20 cellular contexts compared by ENCODE assay signal in genomic region chr11:61270354-61271070, GRCh38. TPM values are rescaled to one million over a fixed set of nuclear protein-coding genes. Genes with fewer than 3 reads are reported as not detected.
DNase-seq lines count a peak whose midpoint lies in the region; ATAC-seq, FAIRE-seq and TF ChIP-seq lines count a peak whose summit lies in the region.
"Had no signal": no experiment of that assay in that cellular context is flagged by ENCODE, and none has a peak within 500 bp of the region (broad histone marks: within the 10 kb centered on the region; RNA-seq: fewer than 3 reads in every experiment).

No MANE protein-coding gene starts in this region.

- H3K4me3 ChIP-seq in HepG2 (replicated peaks in 1 of 3; ENCODE audit: insufficient read depth in 1 of 3, low read depth in 2 of 3, low read length in 3 of 3) (no peak overlapping the region), right lobe of liver (no peak overlapping the region), IMR-90 (ENCODE audit: insufficient read depth, low read depth, low read length) (no peak overlapping the region), epithelial cell of proximal tubule (ENCODE audit: low read depth, low read length) (no peak overlapping the region)
- H3K4me3 ChIP-seq: mucosa of descending colon had no signal

- no peaks in the 10 kb centered on the region for H3K79me1 ChIP-seq in IMR-90 (ENCODE audit: low read depth in 1 of 2, low read length in 2 of 2)

- H4K20me1 ChIP-seq in HepG2 (ENCODE audit: insufficient read depth, low read length), result 0 out of 2 replicates have a peak, but pooled peaks cover 1% of the 10 kb centered on the region
- H4K20me1 ChIP-seq in IMR-90 (ENCODE audit: insufficient read depth, low read length), result no peaks in the 10 kb centered on the region

- no peak overlapping the region for H2AK9ac ChIP-seq in IMR-90 (replicated peaks; ENCODE audit: low read depth, low read length, poor library complexity)

- H4K8ac ChIP-seq in IMR-90 (ENCODE audit: low read depth in 2 of 2, low read length in 2 of 2), result 0 out of 4 replicates have a peak overlapping the region, but pooled peaks of 1 of the 2 experiments have one; percentile 8

- H3K9ac ChIP-seq in HepG2 (ENCODE audit: insufficient read depth, low read depth, low read length), result no peak overlapping the region
- H3K9ac ChIP-seq in IMR-90 (ENCODE audit: low read depth, low read length), result no peak overlapping the region

- POLR2A ChIA-PET in HepG2 (lab: Yijun Ruan, JAX), result interaction anchor here (0.7 kb wide), 1 partner anchor 31 kb away, joined by 3 read pairs; no protein-coding TSS in a partner anchor
- POLR2A ChIA-PET in IMR-90 (lab: Charles Lee; ENCODE audit: unreplicated experiment), result no interaction called here

- no peak overlapping the region for H3K27ac ChIP-seq in HepG2 (ENCODE audit: extremely low read length, insufficient read depth, low read length)
- no peak overlapping the region for H3K27ac ChIP-seq in right lobe of liver
- H3K27ac ChIP-seq in IMR-90 (ENCODE audit: insufficient read depth, low read length), result no peak overlapping the region

- H3K27me3 ChIP-seq in HepG2 (ENCODE audit: control insufficient read depth in 1 of 2, insufficient read depth in 2 of 2, low read length in 2 of 2) (no peaks in the 10 kb centered on the region), right lobe of liver (no peaks in the 10 kb centered on the region), IMR-90 (ENCODE audit: control insufficient read depth, insufficient read depth, low read length) (no peaks in the 10 kb centered on the region)

- CTCF ChIA-PET in HepG2 (lab: Yijun Ruan, JAX; ENCODE audit: low intra/inter-chr PET ratio, low total read pairs) (no interaction called here), IMR-90 (lab: Yijun Ruan, JAX) (interaction anchor here (0.9 kb wide), 1 partner anchor 115 kb away, joined by 3 read pairs; no protein-coding TSS in a partner anchor)

- H3K9me3 ChIP-seq in HepG2 (ENCODE audit: low read length), result no peaks in the 10 kb centered on the region
- H3K9me3 ChIP-seq in right lobe of liver, result no peaks in the 10 kb centered on the region
- H3K9me3 ChIP-seq in IMR-90 (ENCODE audit: control insufficient read depth, insufficient read depth, low read length), result no peaks in the 10 kb centered on the region
- H3K9me3 ChIP-seq: mucosa of descending colon had no signal

- no peak overlapping the region for H2AK5ac ChIP-seq in IMR-90 (ENCODE audit: low read depth, low read length)

- no peak overlapping the region for H4K5ac ChIP-seq in IMR-90 (ENCODE audit: low read depth, low read length)

- no peak; a peak in 1 of 4 replicates for TF ChIP-seq POLR2A in HepG2 (IDR thresholded peaks at IDR 0.05; ENCODE audit: insufficient read depth in 1 of 2, low read depth in 2 of 2, low read length in 2 of 2)
- TF ChIP-seq POLR2A in right lobe of liver (IDR thresholded peaks at IDR 0.05), result no peak
- TF ChIP-seq POLR2A in IMR-90 (IDR thresholded peaks at IDR 0.05; ENCODE audit: low read depth, low read length), result no peak

- H3K23ac ChIP-seq in IMR-90 (ENCODE audit: low read depth, low read length), result no peak overlapping the region

- TF ChIP-seq EP300 in HepG2 (IDR thresholded peaks at IDR 0.05; ENCODE audit: low read depth in 2 of 2, low read length in 2 of 2) (no peak), HepG2 (CRISPR knock-in tag; IDR thresholded peaks at IDR 0.05; ENCODE audit: borderline replicate concordance) (no peak)

- H3K18ac ChIP-seq in IMR-90 (ENCODE audit: low read depth, low read length), result 0 out of 2 replicates have a peak overlapping the region, but pooled peaks have one; percentile 34

- H3K4me1 ChIP-seq in HepG2 (ENCODE audit: insufficient read depth, low read length) (peaks cover 40% of the 10 kb centered on the region), right lobe of liver (peaks cover 0 to 18% (median 3%) of the 10 kb centered on the region in 4 donors), IMR-90 (ENCODE audit: control insufficient read depth, insufficient read depth, low read length) (peaks cover 2% of the 10 kb centered on the region)

- ATAC-seq in HepG2 (no peak), right lobe of liver (no peak), IMR-90 (ENCODE audit: low read depth) (peak; percentile 78), GM19463 (IDR thresholded peaks at IDR 0.05; ENCODE audit: unreplicated experiment) (no peak)
- ATAC-seq: mucosa of descending colon had no signal

- H3K56ac ChIP-seq in IMR-90 (ENCODE audit: extremely low read depth, insufficient read depth, low read length), result no peak overlapping the region

- H4K91ac ChIP-seq in IMR-90 (ENCODE audit: insufficient read depth, low read depth, low read length), result no peak overlapping the region

- in situ Hi-C loops in HepG2 (cut with HindIII; ENCODE audit: extremely low pct_ligation_motif_present, low pct_unique_long_range_greater_than_20kb), result no loop called here
- in situ Hi-C loops in IMR-90 (cut with MboI; ENCODE audit: low sequenced_read_pairs), result no loop called here

- dilution Hi-C loops in IMR-90 (cut with HindIII; ENCODE audit: low sequenced_read_pairs, unreplicated experiment), result no loop called here

- H2BK5ac ChIP-seq in IMR-90 (ENCODE audit: low read depth, low read length, poor library complexity, severe bottlenecking), result no peak overlapping the region

- H2BK120ac ChIP-seq in IMR-90 (ENCODE audit: low read depth, low read length), result no peak overlapping the region

- no peak overlapping the region for H3K14ac ChIP-seq in IMR-90 (replicated peaks; ENCODE audit: low read depth, low read length)

- H3K9me1 ChIP-seq in IMR-90 (ENCODE audit: insufficient read depth, low read length), result no peaks in the 10 kb centered on the region; the same call in 1 of the 2 replicates

- H2AFZ ChIP-seq in HepG2 (ENCODE audit: low read length), result no peak overlapping the region
- no peak overlapping the region for H2AFZ ChIP-seq in IMR-90 (replicated peaks; ENCODE audit: low read length, poor library complexity)

- TSS peak; percentile 42 for BruUV-seq in HepG2 (replicated peaks; lab: Mats Ljungman, UMichigan)
- BruUV-seq in IMR-90 (replicated peaks; lab: Mats Ljungman, UMichigan), result no TSS peak

- H2BK20ac ChIP-seq in IMR-90 (ENCODE audit: low read depth, low read length), result no peak overlapping the region

- FAIRE-seq in HepG2 (lab: Jason Lieb, UNC), result no peak
- FAIRE-seq: colon, GM18507, H1, islet of Langerhans had no signal

- peaks cover 27 to 55% of the 10 kb centered on the region in 2 experiments for H3K36me3 ChIP-seq in HepG2 (replicated peaks in 1 of 2; ENCODE audit: control insufficient read depth in 1 of 2, insufficient read depth in 2 of 2, low read length in 2 of 2)
- no peaks in the 10 kb centered on the region for H3K36me3 ChIP-seq in right lobe of liver
- no peaks in the 10 kb centered on the region; the same call in 1 of the 2 replicates for H3K36me3 ChIP-seq in IMR-90 (ENCODE audit: control insufficient read depth, insufficient read depth, low read length)

- WGBS in HepG2 (ENCODE audit: low lambda C conversion rate), result 97% methylated on average over 7 of the region's 7 CpGs
- 91% methylated on average over 7 of the region's 7 CpGs for WGBS in right lobe of liver (ENCODE audit: insufficient coverage, low coverage, low lambda C conversion rate, missing lambda C conversion rate)
- no CpG with 5 or more reads among the region's 7 CpGs for WGBS in IMR-90 (ENCODE audit: extremely low coverage in 2 of 2, insufficient read length in 1 of 2), 2 experiments

- no peak for TF ChIP-seq RAD21 in HepG2 (CRISPR knock-in tag; IDR thresholded peaks at IDR 0.05)
- TF ChIP-seq RAD21 in IMR-90 (IDR thresholded peaks at IDR 0.05; ENCODE audit: low read length), result no peak

- intact Hi-C loops in HepG2 (cut with micrococcal nuclease; ENCODE audit: unreplicated experiment) (no loop called here), right lobe of liver (cut with DNase I) (no loop called here), IMR-90 (cut with micrococcal nuclease) (no loop called here), head of caudate nucleus (cut with DNase I) (no loop called here)

- H3K79me2 ChIP-seq in HepG2 (ENCODE audit: insufficient read depth, low read length), result no peaks in the 10 kb centered on the region

- TF ChIP-seq CTCF in HepG2 (CRISPR knock-in tag; IDR thresholded peaks at IDR 0.05) (no peak), right lobe of liver (IDR thresholded peaks at IDR 0.05) (no peak), IMR-90 (conservative IDR thresholded peaks at IDR 0.05; ENCODE audit: low read depth, low read length) (no peak), epithelial cell of proximal tubule (conservative IDR thresholded peaks at IDR 0.05; ENCODE audit: low read depth, low read length) (no peak)

- H3K4me2 ChIP-seq in HepG2 (ENCODE audit: low read depth, low read length) (no peak overlapping the region), IMR-90 (ENCODE audit: low read depth, low read length) (no peak overlapping the region)

- DNase-seq in HepG2 (ENCODE audit: low spot score) (no peak), right lobe of liver (no peak), IMR-90 (peak; percentile 76), epithelial cell of proximal tubule (ENCODE audit: low read depth) (peak; percentile 56), head of caudate nucleus (no peak), NAMALWA (ENCODE audit: low spot score) (no peak), mesenteric fat pad (ENCODE audit: low spot score) (no peak)
- DNase-seq: C1 segment of cervical spinal cord, foreskin melanocyte, mucosa of descending colon, NCI-H2081 treated with DMSO at 0.1 percent for 48 hours, NCI-H82, SHP77, T1000 had no signal

- H2BK15ac ChIP-seq in IMR-90 (ENCODE audit: low read depth, low read length), result no peak overlapping the region

- no peak overlapping the region for H3K4ac ChIP-seq in IMR-90 (ENCODE audit: low read depth, low read length)

RNA-seq across cellular contexts. Expression of gene VWCE, which starts 24.6 kb away (rescaled TPM):
- total RNA-seq in HepG2 (2016; rRNA removed; fragmentation: Illumina TruSeq; extraction: Trizol), result 10.4 and 27.6 TPM in 2 replicates
- total RNA-seq in HepG2 (2016; cell fraction: cytosol; rRNA removed; fragmentation: Illumina TruSeq; extraction: Trizol; ENCODE audit: low read depth), result 21.1 and 23.2 TPM in 2 replicates
- 9.5 and 29.7 TPM in 2 replicates for total RNA-seq in HepG2 (2016; cell fraction: insoluble cytoplasmic fraction; rRNA removed; fragmentation: Illumina TruSeq; extraction: Trizol)
- total RNA-seq in HepG2 (2016; cell fraction: membrane; rRNA removed; fragmentation: Illumina TruSeq; extraction: Trizol), result 16.2 and 16.5 TPM in 2 replicates
- 45.6 and 50.3 TPM in 2 replicates for total RNA-seq in HepG2 (2016; cell fraction: nucleus; rRNA removed; fragmentation: Illumina TruSeq; extraction: Trizol)
- polyA plus RNA-seq in HepG2 (2011; rRNA removed), result 58.3 and 59.7 TPM in 2 replicates
- 16.1 and 23.9 TPM in 2 replicates for polyA plus RNA-seq in HepG2 (2011; cell fraction: cytosol; rRNA removed)
- polyA plus RNA-seq in HepG2 (2011; cell fraction: nucleus; rRNA removed), result 269 and 312 TPM in 2 replicates
- 91.9 and 92.4 TPM in 2 replicates for polyA plus RNA-seq in HepG2 (2012)
- 7.3 and 7.8 TPM in 2 replicates for polyA plus RNA-seq in HepG2 (2016; cell fraction: cytosol; fragmentation: Illumina TruSeq; extraction: Trizol; ENCODE audit: low read depth)
- 16.7 and 20.6 TPM in 2 replicates for polyA plus RNA-seq in HepG2 (2016; cell fraction: insoluble cytoplasmic fraction; fragmentation: Illumina TruSeq; extraction: Trizol; ENCODE audit: low read depth)
- 11.9 and 13.4 TPM in 2 replicates for polyA plus RNA-seq in HepG2 (2016; cell fraction: membrane; fragmentation: Illumina TruSeq; extraction: Trizol; ENCODE audit: low read depth)
- polyA plus RNA-seq in HepG2 (2016; cell fraction: nucleus; fragmentation: Illumina TruSeq; extraction: Trizol; ENCODE audit: insufficient read depth, low read depth), result 214 and 228 TPM in 2 replicates
- polyA minus RNA-seq in HepG2 (2011; rRNA and poly(A)+ RNA removed; ENCODE audit: low replicate concordance), result 0.94 and 72.8 TPM in 2 replicates
- 17.8 and 19.7 TPM in 2 replicates for polyA minus RNA-seq in HepG2 (2011; cell fraction: cytosol; rRNA and poly(A)+ RNA removed)
- polyA minus RNA-seq in HepG2 (2011; cell fraction: nucleus; rRNA and poly(A)+ RNA removed), result 60.5 and 66.8 TPM in 2 replicates
- 10 to 100 TPM in 2 of 6 experiments, 1 to 10 TPM in 4; 2.3 to 37.1 (median 6.0) TPM for total RNA-seq in right lobe of liver
- under 0.01 and 0.28 TPM in 2 replicates for total RNA-seq in IMR-90 (2012; rRNA removed)
- 1.1 and 1.7 TPM in 2 replicates for polyA plus RNA-seq in IMR-90 (2012; rRNA removed)
- 0.37 and 0.81 TPM in 2 replicates for polyA plus RNA-seq in IMR-90 (2012; cell fraction: cytosol; rRNA removed)
- 11.2 and 17.0 TPM in 2 replicates for polyA plus RNA-seq in IMR-90 (2012; cell fraction: nucleus; rRNA removed; ENCODE audit: low replicate concordance)
- total RNA-seq in epithelial cell of proximal tubule, result 0.65 and 3.5 TPM in 2 replicates
- total RNA-seq in mesenteric fat pad, result 7.7 TPM

RNA-seq across cellular contexts. Expression of gene PGA5, which starts 29.5 kb away (rescaled TPM):
- not detected in 2 replicates for total RNA-seq in HepG2 (2016; rRNA removed; fragmentation: Illumina TruSeq; extraction: Trizol)
- total RNA-seq in HepG2 (2016; cell fraction: cytosol; rRNA removed; fragmentation: Illumina TruSeq; extraction: Trizol; ENCODE audit: low read depth), result not detected in 2 replicates
- total RNA-seq in HepG2 (2016; cell fraction: insoluble cytoplasmic fraction; rRNA removed; fragmentation: Illumina TruSeq; extraction: Trizol), result not detected in 2 replicates
- total RNA-seq in HepG2 (2016; cell fraction: membrane; rRNA removed; fragmentation: Illumina TruSeq; extraction: Trizol), result not detected in 2 replicates
- total RNA-seq in HepG2 (2016; cell fraction: nucleus; rRNA removed; fragmentation: Illumina TruSeq; extraction: Trizol), result not detected in 2 replicates
- polyA plus RNA-seq in HepG2 (2011; rRNA removed), result not detected in 2 replicates
- polyA plus RNA-seq in HepG2 (2011; cell fraction: cytosol; rRNA removed), result not detected in 2 replicates
- polyA plus RNA-seq in HepG2 (2011; cell fraction: nucleus; rRNA removed), result not detected in 2 replicates
- 0.53 and 0.99 TPM in 2 replicates for polyA plus RNA-seq in HepG2 (2012)
- not detected in 2 replicates for polyA plus RNA-seq in HepG2 (2016; cell fraction: cytosol; fragmentation: Illumina TruSeq; extraction: Trizol; ENCODE audit: low read depth)
- polyA plus RNA-seq in HepG2 (2016; cell fraction: insoluble cytoplasmic fraction; fragmentation: Illumina TruSeq; extraction: Trizol; ENCODE audit: low read depth), result not detected in 2 replicates
- polyA plus RNA-seq in HepG2 (2016; cell fraction: membrane; fragmentation: Illumina TruSeq; extraction: Trizol; ENCODE audit: low read depth), result not detected in 2 replicates
- polyA plus RNA-seq in HepG2 (2016; cell fraction: nucleus; fragmentation: Illumina TruSeq; extraction: Trizol; ENCODE audit: insufficient read depth, low read depth), result not detected in 2 replicates
- not detected in 2 replicates for polyA minus RNA-seq in HepG2 (2011; rRNA and poly(A)+ RNA removed; ENCODE audit: low replicate concordance)
- not detected in 2 replicates for polyA minus RNA-seq in HepG2 (2011; cell fraction: cytosol; rRNA and poly(A)+ RNA removed)
- not detected in 2 replicates for polyA minus RNA-seq in HepG2 (2011; cell fraction: nucleus; rRNA and poly(A)+ RNA removed)
- under 1 TPM in 2 of 6 experiments, not detected in 4; 0.20 to 1.00 TPM for total RNA-seq in right lobe of liver
- not detected in 2 replicates for total RNA-seq in IMR-90 (2012; rRNA removed)
- polyA plus RNA-seq in IMR-90 (2012; rRNA removed), result 0.17 TPM in 1 of 2 replicates, not detected in the other
- polyA plus RNA-seq in IMR-90 (2012; cell fraction: cytosol; rRNA removed), result 0.14 TPM in 1 of 2 replicates, not detected in the other
- 0.04 TPM in 1 of 2 replicates, not detected in the other for polyA plus RNA-seq in IMR-90 (2012; cell fraction: nucleus; rRNA removed; ENCODE audit: low replicate concordance)
- not detected in 2 replicates for total RNA-seq in epithelial cell of proximal tubule
- total RNA-seq in mesenteric fat pad, result 2.6 TPM
- total RNA-seq: MCF 10A had no signal

RNA-seq across cellular contexts. Expression of gene PGA4, which starts 48.4 kb away (rescaled TPM):
- total RNA-seq in HepG2 (2016; rRNA removed; fragmentation: Illumina TruSeq; extraction: Trizol) (not detected in 2 replicates), right lobe of liver (1 to 10 TPM in 1 of 6 experiments, under 1 TPM in 3, not detected in 2; 0.15 to 1.5 (median 0.52) TPM), IMR-90 (2012; rRNA removed) (not detected in 2 replicates), epithelial cell of proximal tubule (not detected in 2 replicates), mesenteric fat pad (20.6 TPM)
- total RNA-seq in HepG2 (2016; cell fraction: cytosol; rRNA removed; fragmentation: Illumina TruSeq; extraction: Trizol; ENCODE audit: low read depth), result not detected in 2 replicates
- not detected in 2 replicates for total RNA-seq in HepG2 (2016; cell fraction: insoluble cytoplasmic fraction; rRNA removed; fragmentation: Illumina TruSeq; extraction: Trizol)
- total RNA-seq in HepG2 (2016; cell fraction: membrane; rRNA removed; fragmentation: Illumina TruSeq; extraction: Trizol), result not detected in 2 replicates
- not detected in 2 replicates for total RNA-seq in HepG2 (2016; cell fraction: nucleus; rRNA removed; fragmentation: Illumina TruSeq; extraction: Trizol)
- polyA plus RNA-seq in HepG2 (2011; rRNA removed) (not detected in 2 replicates), IMR-90 (2012; rRNA removed) (not detected in 2 replicates)
- not detected in 2 replicates for polyA plus RNA-seq in HepG2 (2011; cell fraction: cytosol; rRNA removed)
- polyA plus RNA-seq in HepG2 (2011; cell fraction: nucleus; rRNA removed), result not detected in 2 replicates
- 0.17 TPM in 1 of 2 replicates, not detected in the other for polyA plus RNA-seq in HepG2 (2012)
- not detected in 2 replicates for polyA plus RNA-seq in HepG2 (2016; cell fraction: cytosol; fragmentation: Illumina TruSeq; extraction: Trizol; ENCODE audit: low read depth)
- polyA plus RNA-seq in HepG2 (2016; cell fraction: insoluble cytoplasmic fraction; fragmentation: Illumina TruSeq; extraction: Trizol; ENCODE audit: low read depth), result not detected in 2 replicates
- polyA plus RNA-seq in HepG2 (2016; cell fraction: membrane; fragmentation: Illumina TruSeq; extraction: Trizol; ENCODE audit: low read depth), result not detected in 2 replicates
- not detected in 2 replicates for polyA plus RNA-seq in HepG2 (2016; cell fraction: nucleus; fragmentation: Illumina TruSeq; extraction: Trizol; ENCODE audit: insufficient read depth, low read depth)
- 0.04 TPM in 1 of 2 replicates, not detected in the other for polyA minus RNA-seq in HepG2 (2011; rRNA and poly(A)+ RNA removed; ENCODE audit: low replicate concordance)
- not detected in 2 replicates for polyA minus RNA-seq in HepG2 (2011; cell fraction: cytosol; rRNA and poly(A)+ RNA removed)
- polyA minus RNA-seq in HepG2 (2011; cell fraction: nucleus; rRNA and poly(A)+ RNA removed), result not detected in 2 replicates
- polyA plus RNA-seq in IMR-90 (2012; cell fraction: cytosol; rRNA removed), result 0.16 TPM in 1 of 2 replicates, not detected in the other
- 0.07 TPM in 1 of 2 replicates, not detected in the other for polyA plus RNA-seq in IMR-90 (2012; cell fraction: nucleus; rRNA removed; ENCODE audit: low replicate concordance)
- total RNA-seq: H1, MCF 10A had no signal

Comparison
In these comparisons a context has a peak if more than half of its experiments do, and no peak if none do; other contexts are left out.
1. DNase-seq: peak in IMR-90 (single experiment) and epithelial cell of proximal tubule (single experiment); none in HepG2 (single experiment), right lobe of liver (0 of 3), head of caudate nucleus (0 of 42), NAMALWA (single experiment) and mesenteric fat pad (single experiment).